9 cellular contexts compared by ENCODE assay signal in the genomic region with DNA sequence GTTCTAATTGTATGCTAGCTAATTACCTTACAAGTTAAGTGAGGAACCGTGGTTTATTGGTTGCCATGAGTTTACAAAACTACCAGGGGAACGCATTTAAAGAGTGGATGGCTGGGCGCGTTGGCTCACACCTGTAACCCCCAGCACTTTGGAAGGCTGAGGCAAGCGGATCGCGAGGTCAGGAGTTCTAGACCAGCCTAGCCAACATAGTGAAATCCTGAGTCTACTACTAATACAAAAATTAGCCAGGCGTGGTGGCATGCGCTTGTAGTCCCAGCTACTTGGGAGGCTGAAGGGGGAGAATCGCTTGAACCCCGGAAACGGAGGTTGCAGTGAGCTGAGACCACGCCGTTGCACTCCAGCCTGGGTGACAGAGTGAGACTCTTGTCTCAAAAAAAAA.
DNase-seq lines count a peak whose midpoint lies in the region; ATAC-seq and TF ChIP-seq lines count a peak whose summit lies in the region.
"Had no signal": no experiment of that assay in that cellular context is flagged by ENCODE, and none has a peak within 500 bp of the region (broad histone marks: within the 10 kb centered on the region; RNA-seq: fewer than 3 reads in every experiment).

No MANE protein-coding gene starts in this region.

- H3K27me3 ChIP-seq in RWPE2 (ENCODE audit: insufficient read depth, poor library complexity, severe bottlenecking) = no peaks in the 10 kb centered on the region
- no peaks in the 10 kb centered on the region for H3K27me3 ChIP-seq in parathyroid adenoma (ENCODE audit: control insufficient read depth, insufficient read depth, low read length)

- H3K79me2 ChIP-seq in parathyroid adenoma = peaks cover 27% of the 10 kb centered on the region

- no peak for TF ChIP-seq CTCF in RWPE2 (IDR thresholded peaks at IDR 0.05; ENCODE audit: poor library complexity, severe bottlenecking)
- TF ChIP-seq CTCF in parathyroid adenoma (IDR thresholded peaks at IDR 0.05) = no peak

- 0 out of 2 replicates have a peak overlapping the region, but pooled peaks have one; percentile 88 for H3K9ac ChIP-seq in ES-I3 (ENCODE audit: low read depth, low read length)
- no peak overlapping the region for H3K9ac ChIP-seq in parathyroid adenoma

- H3K27ac ChIP-seq in RWPE2 (ENCODE audit: poor library complexity, severe bottlenecking) = no peak overlapping the region
- peak overlapping the region; percentile 0 for H3K27ac ChIP-seq in epithelial cell of prostate
- peak overlapping the region; percentile 100 for H3K27ac ChIP-seq in parathyroid adenoma

- H3K4me1 ChIP-seq in ES-I3 (ENCODE audit: insufficient read depth, low read length) = peaks cover 11% of the 10 kb centered on the region
- H3K4me1 ChIP-seq in RWPE2 (ENCODE audit: insufficient read depth, poor library complexity, severe bottlenecking) = peaks cover 13% of the 10 kb centered on the region
- H3K4me1 ChIP-seq in parathyroid adenoma = peaks cover 14% of the 10 kb centered on the region

- DNase-seq in RWPE2 (ENCODE audit: low spot score) (peak; percentile 24), epithelial cell of prostate (ENCODE audit: low read depth, low spot score) (no peak), NOMO-1 (lab: John Stamatoyannopoulos, UW; ENCODE audit: unreplicated experiment in 2 of 2) (no peak)
- DNase-seq: left cardiac atrium had no signal

- ATAC-seq in RWPE2 (ENCODE audit: low read depth) = no peak
- ATAC-seq in GM21619 (IDR thresholded peaks at IDR 0.05; ENCODE audit: unreplicated experiment) = no peak
- no peak for ATAC-seq in GM18505 (IDR thresholded peaks at IDR 0.05; ENCODE audit: unreplicated experiment)
- ATAC-seq in GM19452 (IDR thresholded peaks at IDR 0.05; ENCODE audit: unreplicated experiment) = no peak
- ATAC-seq: left cardiac atrium had no signal

- H3K36me3 ChIP-seq in ES-I3 (ENCODE audit: insufficient read depth, low read length) = peaks cover 58% of the 10 kb centered on the region
- H3K36me3 ChIP-seq in RWPE2 (ENCODE audit: low read depth) = peaks cover 65% of the 10 kb centered on the region
- no peaks in the 10 kb centered on the region for H3K36me3 ChIP-seq in parathyroid adenoma (ENCODE audit: control insufficient read depth, insufficient read depth, low read length)

- no peak for TF ChIP-seq POLR2A in GM18505 (IDR thresholded peaks at IDR 0.05; ENCODE audit: borderline replicate concordance, extremely low read depth, insufficient read depth, insufficient read length)

- H3K9me3 ChIP-seq in ES-I3 (ENCODE audit: control insufficient read depth, insufficient read depth, low read length) = no peaks in the 10 kb centered on the region
- H3K9me3 ChIP-seq in RWPE2 (ENCODE audit: severe bottlenecking) = no peaks in the 10 kb centered on the region
- no peaks in the 10 kb centered on the region for H3K9me3 ChIP-seq in parathyroid adenoma (ENCODE audit: control insufficient read depth, low read length)

- no peak overlapping the region for H2AFZ ChIP-seq in parathyroid adenoma

- H3K4me2 ChIP-seq in parathyroid adenoma (ENCODE audit: low read length) = peak overlapping the region; percentile 77

- H3K4me3 ChIP-seq in RWPE2 (ENCODE audit: severe bottlenecking) (no peak overlapping the region), parathyroid adenoma (ENCODE audit: low read depth, low read length) (no peak overlapping the region)
